20 cellular contexts compared by ENCODE assay signal in genomic region chr10:124597677-124598165, GRCh38.
A peak's percentile ranks its signal among the peaks of the same experiment; 100 is the strongest.
DNase-seq lines count a peak whose midpoint lies in the region; ATAC-seq and TF ChIP-seq lines count a peak whose summit lies in the region.
"Had no signal": no experiment of that assay in that cellular context is flagged by ENCODE, and none has a peak within 500 bp of the region (broad histone marks: within the 10 kb centered on the region; RNA-seq: fewer than 3 reads in every experiment).

No MANE protein-coding gene starts in this region.

- H3K9me2 ChIP-seq in OCI-LY1 (ENCODE audit: low read depth, low read length), result no peaks in the 10 kb centered on the region

- H3F3A ChIP-seq in OCI-LY1 (ENCODE audit: insufficient read depth, low read length), result no peaks in the 10 kb centered on the region

- H3K27ac Mint-ChIP-seq in stimulated activated naive B cell treated with anti-CD40 and anti-IgM and Interleukin-4, amounts not matched to agents 10 μg/mL and 1 μg/mL and 100 μg/mL, for 72 hours, result peak overlapping the region; percentile 42
- H3K27ac Mint-ChIP-seq: CD8-positive, alpha-beta T cell; HFFc6 had no signal

- no peaks in the 10 kb centered on the region for H3K27me3 ChIP-seq in OCI-LY1 (ENCODE audit: insufficient read depth, low read length)

- peak; percentile 20 for DNase-seq in left ventricle myocardium superior
- DNase-seq in left cardiac atrium, result no peak
- DNase-seq in mucosa of descending colon, result peak in 2 of 3 donors; percentile 13 to 50
- DNase-seq in stimulated activated naive B cell treated with anti-CD40 and anti-IgM and Interleukin-4, amounts not matched to agents 10 μg/mL and 1 μg/mL and 100 μg/mL, for 72 hours, result no peak
- no peak for DNase-seq in activated CD4-positive, alpha-beta T cell treated with anti-CD3 and anti-CD28 coated beads, Interleukin-2, amount 50 U/mL, for 1 hour
- DNase-seq: Calu3; CD8-positive, alpha-beta T cell; EL; HFFc6; MV-4-11; NCI-H1417; NCI-H187 treated with DMSO at 0.1 percent for 48 hours; NCI-H2227 treated with DMSO at 0.1 percent for 48 hours; NCI-H510A treated with DMSO at 0.1 percent for 48 hours; NCI-H774 had no signal

- H3K9me3 Mint-ChIP-seq in stimulated activated naive B cell treated with anti-CD40 and anti-IgM and Interleukin-4, amounts not matched to agents 10 μg/mL and 1 μg/mL and 100 μg/mL, for 72 hours, result peaks cover 0 to 1% of the 10 kb centered on the region in 2 donors
- H3K9me3 Mint-ChIP-seq: CD8-positive, alpha-beta T cell; HFFc6 had no signal

- H3K9me3 ChIP-seq in OCI-LY1 (ENCODE audit: low read length), result no peaks in the 10 kb centered on the region
- no peaks in the 10 kb centered on the region for H3K9me3 ChIP-seq in mucosa of descending colon

- no peak overlapping the region for H2AFZ ChIP-seq in OCI-LY1 (ENCODE audit: low read length)

- no peaks in the 10 kb centered on the region for H3K36me3 ChIP-seq in OCI-LY1 (ENCODE audit: insufficient read depth, low read length)
- no peaks in the 10 kb centered on the region for H3K36me3 ChIP-seq in mucosa of descending colon (ENCODE audit: low read depth)

- H4K20me1 ChIP-seq in OCI-LY1 (ENCODE audit: insufficient read depth, low read length), result no peaks in the 10 kb centered on the region

- ATAC-seq in left ventricle myocardium superior (no peak), left cardiac atrium (no peak), mucosa of descending colon (no peak), GM18907 (IDR thresholded peaks at IDR 0.05; ENCODE audit: unreplicated experiment) (no peak), GM19467 (IDR thresholded peaks at IDR 0.05; ENCODE audit: unreplicated experiment) (no peak)
- ATAC-seq in stimulated activated naive B cell treated with anti-CD40 and anti-IgM and Interleukin-4, amounts not matched to agents 10 μg/mL and 1 μg/mL and 100 μg/mL, for 72 hours (replicated peaks), result no peak
- ATAC-seq: CD8-positive, alpha-beta T cell; K562; Panc1 had no signal

- H3K27ac ChIP-seq in OCI-LY1 (ENCODE audit: low read depth, low read length, poor library complexity, severe bottlenecking), result peak overlapping the region; percentile 87

- peaks cover 64 to 91% of the 10 kb centered on the region in 2 donors for H3K4me1 Mint-ChIP-seq in stimulated activated naive B cell treated with anti-CD40 and anti-IgM and Interleukin-4, amounts not matched to agents 10 μg/mL and 1 μg/mL and 100 μg/mL, for 72 hours

- H3K4me2 ChIP-seq in OCI-LY1 (ENCODE audit: low read length), result peak overlapping the region; percentile 27; the same call in 1 of the 2 replicates

- H3K9ac ChIP-seq in OCI-LY1 (ENCODE audit: low read length), result peak overlapping the region; percentile 40; the same call in 1 of the 2 replicates

- no peaks in the 10 kb centered on the region for H3K79me2 ChIP-seq in OCI-LY1 (ENCODE audit: insufficient read depth, low read length)

- H3K27me3 Mint-ChIP-seq in stimulated activated naive B cell treated with anti-CD40 and anti-IgM and Interleukin-4, amounts not matched to agents 10 μg/mL and 1 μg/mL and 100 μg/mL, for 72 hours, result no peaks in the 10 kb centered on the region

- H3K36me3 Mint-ChIP-seq in stimulated activated naive B cell treated with anti-CD40 and anti-IgM and Interleukin-4, amounts not matched to agents 10 μg/mL and 1 μg/mL and 100 μg/mL, for 72 hours, result peaks cover 1 to 6% of the 10 kb centered on the region in 2 donors

- H3K4me3 ChIP-seq in OCI-LY1 (ENCODE audit: low read depth, low read length, poor library complexity, severe bottlenecking), result no peak overlapping the region
- H3K4me3 ChIP-seq in mucosa of descending colon, result no peak overlapping the region
- H3K4me3 ChIP-seq: K562 had no signal

- peaks cover 61% of the 10 kb centered on the region for H3K4me1 ChIP-seq in OCI-LY1 (ENCODE audit: insufficient read depth, low read length, severe bottlenecking)
- no peaks in the 10 kb centered on the region for H3K4me1 ChIP-seq in mucosa of descending colon (ENCODE audit: low read depth)

- H3K4me3 Mint-ChIP-seq in stimulated activated naive B cell treated with anti-CD40 and anti-IgM and Interleukin-4, amounts not matched to agents 10 μg/mL and 1 μg/mL and 100 μg/mL, for 72 hours, result no peak overlapping the region
- H3K4me3 Mint-ChIP-seq: CD8-positive, alpha-beta T cell; HFFc6 had no signal

- intact Hi-C loops in left ventricle myocardium superior (cut with micrococcal nuclease) (no loop called here), left cardiac atrium (cut with DNase I) (no loop called here), mucosa of descending colon (cut with DNase I, micrococcal nuclease) (no loop called here)

- no peak for TF ChIP-seq CTCF in OCI-LY1 (IDR thresholded peaks at IDR 0.05; ENCODE audit: low read length)
- no peak for TF ChIP-seq CTCF in mucosa of descending colon (IDR thresholded peaks at IDR 0.05)

Comparison
In these comparisons a context has a peak if more than half of its experiments do, and no peak if none do; other contexts are left out.
1. DNase-seq: peak in left ventricle myocardium superior (single experiment) and mucosa of descending colon (2 of 3); none in left cardiac atrium (single experiment), stimulated activated naive B cell treated with anti-CD40 and anti-IgM and Interleukin-4, amounts not matched to agents 10 μg/mL and 1 μg/mL and 100 μg/mL, for 72 hours (single experiment) and activated CD4-positive, alpha-beta T cell treated with anti-CD3 and anti-CD28 coated beads, Interleukin-2, amount 50 U/mL, for 1 hour (single experiment).